ENCODE assay signal across 8 cellular contexts in the genomic region with DNA sequence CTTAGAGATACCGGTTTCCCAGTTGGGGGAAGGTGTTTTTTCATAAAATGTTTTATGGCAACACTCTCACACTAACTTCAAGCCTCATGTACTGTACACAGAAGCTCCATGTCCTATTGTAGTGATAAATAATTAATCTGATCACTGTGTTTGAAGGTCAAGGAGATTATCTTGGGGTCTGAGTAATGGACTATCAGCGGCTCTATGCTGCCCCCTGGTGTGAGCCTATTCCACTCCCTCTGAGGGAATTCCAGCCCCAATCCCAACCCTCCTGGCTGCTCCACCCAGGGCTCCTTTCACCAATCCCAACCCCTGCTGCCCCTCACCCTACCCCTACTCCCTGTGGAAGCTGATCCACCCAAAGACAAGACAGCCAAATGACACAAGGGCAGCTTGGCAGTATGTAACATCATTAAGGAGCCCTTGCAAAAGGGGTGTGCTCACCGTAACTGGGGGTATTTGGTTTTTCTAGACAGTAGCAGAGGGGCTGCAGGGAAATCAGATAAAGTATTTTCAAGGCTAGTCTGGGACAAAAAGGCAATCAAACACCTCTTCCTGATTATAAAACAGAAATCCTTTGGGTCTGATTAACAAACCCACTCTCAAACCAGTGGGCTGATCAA. TPM values are rescaled to one million over a fixed set of nuclear protein-coding genes. Genes with fewer than 3 reads are reported as not detected.
DNase-seq lines count a peak whose midpoint lies in the region; ATAC-seq, FAIRE-seq and TF ChIP-seq lines count a peak whose summit lies in the region.

No MANE protein-coding gene starts in this region.

- H3K9me3 ChIP-seq in sigmoid colon: no peaks in the 10 kb centered on the region

- peaks cover 0 to 31% (median 15%) of the 10 kb centered on the region in 4 donors for H3K4me1 ChIP-seq in sigmoid colon

- 33 to 42% methylated on average over 3 of the region's 3 CpGs for WGBS in sigmoid colon, 2 donors

- H3K27ac ChIP-seq in sigmoid colon: no peak overlapping the region

- TF ChIP-seq POLR2A in GM12891 (IDR thresholded peaks at IDR 0.05; ENCODE audit: low read depth, low read length) (no peak), sigmoid colon (IDR thresholded peaks at IDR 0.05) (no peak)

- no peaks in the 10 kb centered on the region for H3K27me3 ChIP-seq in sigmoid colon

- TF ChIP-seq CTCF in sigmoid colon (IDR thresholded peaks at IDR 0.05): peak; percentile 58 to 81 (median 76)

- peak; percentile 76 for FAIRE-seq in GM12891 (lab: Jason Lieb, UNC)

- no peaks in the 10 kb centered on the region for H3K9me3 Mint-ChIP-seq in activated naive CD4-positive, alpha-beta T cell treated with anti-CD3 and anti-CD28 coated beads for 36 hours

- no peak overlapping the region for H3K4me3 Mint-ChIP-seq in activated naive CD4-positive, alpha-beta T cell treated with anti-CD3 and anti-CD28 coated beads for 36 hours

- H3K27ac Mint-ChIP-seq in activated naive CD4-positive, alpha-beta T cell treated with anti-CD3 and anti-CD28 coated beads for 36 hours: no peak overlapping the region

- ATAC-seq in left ventricle myocardium superior (peak; percentile 70), HG03460 (IDR thresholded peaks at IDR 0.05; ENCODE audit: unreplicated experiment) (no peak), HG03280 (IDR thresholded peaks at IDR 0.05; ENCODE audit: unreplicated experiment) (no peak)

- DNase-seq in AG08395 (ENCODE audit: low spot score): peak; percentile 74
- DNase-seq in GM12891 (ENCODE audit: insufficient read length, low spot score): peak; percentile 30
- peak; percentile 71 for DNase-seq in NCI-H82 treated with DMSO at 0.1 percent for 48 hours (lab: John Stamatoyannopoulos, UW; ENCODE audit: unreplicated experiment)
- peak; percentile 57 for DNase-seq in activated naive CD4-positive, alpha-beta T cell treated with anti-CD3 and anti-CD28 coated beads for 36 hours
- peak; percentile 68 for DNase-seq in left ventricle myocardium superior
- no peak for DNase-seq in sigmoid colon

- CTCF ChIA-PET in activated naive CD4-positive, alpha-beta T cell treated with anti-CD3 and anti-CD28 coated beads for 36 hours (lab: Charles Lee): interaction anchor here (0.6 to 4.8 kb wide), 34 partner anchors 8 to 217 kb away, joined by 3 to 44 read pairs (median 4); no protein-coding TSS in a partner anchor

- no peak overlapping the region for H3K4me3 ChIP-seq in sigmoid colon

- H3K36me3 ChIP-seq in sigmoid colon: peaks cover 20 to 90% (median 42%) of the 10 kb centered on the region in 4 donors

- no peaks in the 10 kb centered on the region for H3K4me1 Mint-ChIP-seq in activated naive CD4-positive, alpha-beta T cell treated with anti-CD3 and anti-CD28 coated beads for 36 hours (ENCODE audit: low read depth)

- TF ChIP-seq EP300 in sigmoid colon (IDR thresholded peaks at IDR 0.05): no peak

- peaks cover 8% of the 10 kb centered on the region for H3K36me3 Mint-ChIP-seq in activated naive CD4-positive, alpha-beta T cell treated with anti-CD3 and anti-CD28 coated beads for 36 hours (ENCODE audit: low read depth)

- intact Hi-C loops in activated naive CD4-positive, alpha-beta T cell treated with anti-CD3 and anti-CD28 coated beads for 36 hours (cut with micrococcal nuclease): loop anchor here (1.0 to 5.0 kb wide), 3 partner anchors 34 to 97 kb away; partner anchors contain the start of gene ASPHD2
- intact Hi-C loops in left ventricle myocardium superior (cut with micrococcal nuclease): no loop called here
- intact Hi-C loops in sigmoid colon (cut with DNase I): loop anchor here (1.0 to 5.0 kb wide), 2 partner anchors 44 to 62 kb away; no protein-coding TSS in a partner anchor

- H3K27me3 Mint-ChIP-seq in activated naive CD4-positive, alpha-beta T cell treated with anti-CD3 and anti-CD28 coated beads for 36 hours (ENCODE audit: low read depth): no peaks in the 10 kb centered on the region

TF ChIP-seq in GM12891, 5 proteins besides CTCF, POLR2A, EP300 and RAD21:
- TF ChIP-seq POLR2AphosphoS5 (IDR thresholded peaks at IDR 0.05; ENCODE audit: low read depth, low read length): no peak
- no peak for TF ChIP-seq TAF1 (IDR thresholded peaks at IDR 0.05; ENCODE audit: low read depth, low read length)
- no peak for TF ChIP-seq SPI1 (IDR thresholded peaks at IDR 0.05; ENCODE audit: low read depth, low read length)
- TF ChIP-seq PAX5 (IDR thresholded peaks at IDR 0.05; ENCODE audit: insufficient read depth, low read length, severe bottlenecking): no peak
- TF ChIP-seq POU2F2 (IDR thresholded peaks at IDR 0.05; ENCODE audit: low read depth, low read length): no peak

RNA-seq across cellular contexts. Expression of gene HPS4, which starts 22.3 kb away (rescaled TPM):
- 16.9 TPM for polyA plus RNA-seq in GM12891 (2012; ENCODE audit: low read depth, missing spikeins)
- 10 to 100 TPM; 48.0 to 51.5 TPM for total RNA-seq in activated naive CD4-positive, alpha-beta T cell treated with anti-CD3 and anti-CD28 coated beads for 36 hours
- total RNA-seq in left ventricle myocardium superior (10.0 TPM), sigmoid colon (10 to 100 TPM; 16.0 to 48.7 (median 20.5) TPM)
- polyA plus RNA-seq in sigmoid colon: 10 to 100 TPM in 1 of 3 donors, 1 to 10 TPM in 2; 4.8 to 19.0 (median 9.0) TPM

RNA-seq across cellular contexts. Expression of gene SRRD, which starts 22.4 kb away (rescaled TPM):
- 15.2 TPM for polyA plus RNA-seq in GM12891 (2012; ENCODE audit: low read depth, missing spikeins)
- 10 to 100 TPM; 20.8 to 21.6 TPM for total RNA-seq in activated naive CD4-positive, alpha-beta T cell treated with anti-CD3 and anti-CD28 coated beads for 36 hours
- total RNA-seq in left ventricle myocardium superior (23.5 TPM), sigmoid colon (10 to 100 TPM in 3 of 4 donors, 1 to 10 TPM in 1; 10.0 to 17.4 (median 11.3) TPM)
- 10 to 100 TPM in 1 of 3 donors, 1 to 10 TPM in 2; 4.4 to 10.0 (median 4.8) TPM for polyA plus RNA-seq in sigmoid colon

RNA-seq across cellular contexts. Expression of gene ASPHD2, which starts 32.2 kb away (rescaled TPM):
- polyA plus RNA-seq in GM12891 (2012; ENCODE audit: low read depth, missing spikeins): 2.7 TPM
- total RNA-seq in activated naive CD4-positive, alpha-beta T cell treated with anti-CD3 and anti-CD28 coated beads for 36 hours: 1 to 10 TPM; 4.4 to 4.7 TPM
- total RNA-seq in left ventricle myocardium superior (0.12 TPM), sigmoid colon (1 to 10 TPM in 3 of 4 donors, under 1 TPM in 1; 0.83 to 1.6 (median 1.3) TPM)
- polyA plus RNA-seq in sigmoid colon: 1 to 10 TPM; 1.2 to 3.4 (median 1.8) TPM

RNA-seq across cellular contexts. Expression of gene TFIP11, which starts 51.0 kb away (rescaled TPM):
- polyA plus RNA-seq in GM12891 (2012; ENCODE audit: low read depth, missing spikeins): 20.4 TPM
- 10 to 100 TPM; 33.3 to 34.4 TPM for total RNA-seq in activated naive CD4-positive, alpha-beta T cell treated with anti-CD3 and anti-CD28 coated beads for 36 hours
- total RNA-seq in left ventricle myocardium superior: 22.3 TPM
- 10 to 100 TPM; 14.0 to 19.1 (median 15.8) TPM for total RNA-seq in sigmoid colon
- polyA plus RNA-seq in sigmoid colon: 10 to 100 TPM in 2 of 3 donors, 1 to 10 TPM in 1; 8.4 to 18.2 (median 10.2) TPM
